Comparison of ENCODE assay signal across 10 cellular contexts in the genomic region with DNA sequence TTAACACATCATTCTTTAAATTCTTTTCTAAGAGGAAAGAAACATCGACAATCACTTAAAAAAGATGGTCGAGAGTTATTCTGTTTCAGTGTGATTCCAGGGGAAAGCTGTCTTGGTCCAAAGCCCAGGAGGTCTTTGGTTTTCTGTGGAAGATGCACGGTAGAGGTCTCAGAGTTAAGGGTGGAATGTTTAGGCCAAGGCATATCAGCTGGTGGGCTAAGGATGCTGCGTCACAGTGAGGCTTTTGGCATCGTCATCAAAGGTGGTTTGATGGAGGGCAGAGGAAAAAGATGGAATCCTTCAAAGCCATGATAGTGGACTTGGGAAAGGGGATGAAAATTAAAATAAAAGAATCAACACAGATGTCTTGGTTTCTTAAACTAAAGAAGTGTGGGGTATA.
A peak's percentile ranks its signal among the peaks of the same experiment; 100 is the strongest.
DNase-seq lines count a peak whose midpoint lies in the region; ATAC-seq and TF ChIP-seq lines count a peak whose summit lies in the region.
"Had no signal": no experiment of that assay in that cellular context is flagged by ENCODE, and none has a peak within 500 bp of the region (broad histone marks: within the 10 kb centered on the region; RNA-seq: fewer than 3 reads in every experiment).

No MANE protein-coding gene starts in this region.

- H3K4me3 ChIP-seq in Panc1 (ENCODE audit: low read depth in 2 of 2, low read length in 2 of 2) (peak overlapping the region in 1 of 2 experiments; percentile 14; a peak in 2 of 4 replicates), brain microvascular endothelial cell (ENCODE audit: low read depth, low read length) (no peak overlapping the region), lung (no peak overlapping the region), thoracic aorta (peak overlapping the region; percentile 25)

- intact Hi-C loops in Panc1 (cut with micrococcal nuclease; ENCODE audit: unreplicated experiment), result no loop called here

- H3K4me1 ChIP-seq in Panc1 (ENCODE audit: control insufficient read depth, insufficient read depth, low read length), result peaks cover 15% of the 10 kb centered on the region
- H3K4me1 ChIP-seq in lung (ENCODE audit: control insufficient read depth in 2 of 2, insufficient read depth in 2 of 2, low read length in 2 of 2), result peaks cover 2 to 9% of the 10 kb centered on the region in 2 donors
- peaks cover 33 to 57% of the 10 kb centered on the region in 2 donors for H3K4me1 ChIP-seq in thoracic aorta (ENCODE audit: control insufficient read depth in 1 of 2, low read depth in 2 of 2)

- peak overlapping the region; percentile 68; the same call in 1 of the 2 replicates for H3K27ac ChIP-seq in Panc1 (ENCODE audit: low read length)
- H3K27ac ChIP-seq in brain microvascular endothelial cell, result peak overlapping the region; percentile 93
- peak overlapping the region; percentile 22 to 56 for H3K27ac ChIP-seq in lung (ENCODE audit: low read depth in 1 of 2, low read length in 1 of 2)
- H3K27ac ChIP-seq in thoracic aorta, result peak overlapping the region; percentile 95 to 96

- no peak for TF ChIP-seq CTCF in Panc1 (IDR thresholded peaks at IDR 0.05)
- TF ChIP-seq CTCF in brain microvascular endothelial cell (IDR thresholded peaks at IDR 0.05; ENCODE audit: low read depth, low read length, missing control alignments), result no peak
- TF ChIP-seq CTCF in lung (IDR thresholded peaks at IDR 0.05; ENCODE audit: control extremely low read depth, extremely low read depth), result no peak
- TF ChIP-seq CTCF in thoracic aorta (IDR thresholded peaks at IDR 0.05), result no peak

- H3K36me3 ChIP-seq in Panc1 (ENCODE audit: control insufficient read depth, insufficient read depth, low read length) (no peaks in the 10 kb centered on the region), brain microvascular endothelial cell (replicated peaks) (no peaks in the 10 kb centered on the region), lung (ENCODE audit: control insufficient read depth in 2 of 2, insufficient read depth in 2 of 2, low read length in 2 of 2) (no peaks in the 10 kb centered on the region), thoracic aorta (no peaks in the 10 kb centered on the region)

- DNase-seq in Panc1 (ENCODE audit: low read depth, low spot score) (no peak), brain microvascular endothelial cell (peak; percentile 50), lung (ENCODE audit: low spot score) (no peak), thoracic aorta (ENCODE audit: low spot score) (no peak), NCI-H524 treated with DMSO at 0.1 percent for 48 hours (lab: John Stamatoyannopoulos, UW) (no peak), nucleus accumbens (lab: John Stamatoyannopoulos, UW) (no peak), NCI-H1930 (lab: John Stamatoyannopoulos, UW) (no peak), NCI-H2107 (lab: John Stamatoyannopoulos, UW) (no peak)
- DNase-seq: naive thymus-derived CD8-positive, alpha-beta T cell had no signal

- WGBS in lung, 2 donors, result 75 to 85% methylated on average over 5 of the region's 5 CpGs

- H3K27me3 ChIP-seq in Panc1 (ENCODE audit: control insufficient read depth, insufficient read depth, low read length) (no peaks in the 10 kb centered on the region; the same call in 1 of the 2 replicates), brain microvascular endothelial cell (replicated peaks) (no peaks in the 10 kb centered on the region), lung (ENCODE audit: control insufficient read depth, insufficient read depth) (no peaks in the 10 kb centered on the region), thoracic aorta (replicated peaks; ENCODE audit: insufficient read depth) (no peaks in the 10 kb centered on the region)

- no TSS peak for BruUV-seq in Panc1 (replicated peaks; lab: Mats Ljungman, UMichigan)

- no peak for ATAC-seq in Panc1
- no peak for ATAC-seq in lung (ENCODE audit: insufficient read depth, low FRiP score)
- no peak for ATAC-seq in thoracic aorta (ENCODE audit: insufficient number of reproducible peaks, low FRiP score, low read depth)
- ATAC-seq: naive thymus-derived CD8-positive, alpha-beta T cell; stimulated activated effector memory CD8-positive, alpha-beta T cell treated with anti-CD3 and anti-CD28 coated beads, Interleukin-12 subunit alpha, Interleukin-12 subunit beta, amount 100 ng/mL, for 72 hours had no signal

- POLR2A ChIA-PET in Panc1 (lab: Charles Lee), result no interaction called here

- in situ Hi-C loops in Panc1 (cut with HindIII; ENCODE audit: low pct_unique_long_range_greater_than_20kb, low sequenced_read_pairs), result no loop called here
- in situ Hi-C loops in brain microvascular endothelial cell (cut with HindIII; ENCODE audit: low pct_ligation_motif_present, low sequenced_read_pairs), result loop anchor here (25.0 kb wide), 1 partner anchor 272 kb away; no protein-coding TSS in a partner anchor

- CTCF ChIA-PET in Panc1 (lab: Charles Lee), result no interaction called here

- no peaks in the 10 kb centered on the region for H3K9me3 ChIP-seq in Panc1 (ENCODE audit: control insufficient read depth, insufficient read depth, low read depth, low read length)
- H3K9me3 ChIP-seq in lung (ENCODE audit: control insufficient read depth in 2 of 2, insufficient read depth in 1 of 2, low read length in 1 of 2), result no peaks in the 10 kb centered on the region
- H3K9me3 ChIP-seq in thoracic aorta, result no peaks in the 10 kb centered on the region

Comparison
In these comparisons a context has a peak if more than half of its experiments do, and no peak if none do; other contexts are left out.
1. H3K27ac ChIP-seq: peak in every context shown above with its lines; median percentile 96 in thoracic aorta; 93 in brain microvascular endothelial cell; 68 in Panc1; 39 in lung.